In the genomic region with DNA sequence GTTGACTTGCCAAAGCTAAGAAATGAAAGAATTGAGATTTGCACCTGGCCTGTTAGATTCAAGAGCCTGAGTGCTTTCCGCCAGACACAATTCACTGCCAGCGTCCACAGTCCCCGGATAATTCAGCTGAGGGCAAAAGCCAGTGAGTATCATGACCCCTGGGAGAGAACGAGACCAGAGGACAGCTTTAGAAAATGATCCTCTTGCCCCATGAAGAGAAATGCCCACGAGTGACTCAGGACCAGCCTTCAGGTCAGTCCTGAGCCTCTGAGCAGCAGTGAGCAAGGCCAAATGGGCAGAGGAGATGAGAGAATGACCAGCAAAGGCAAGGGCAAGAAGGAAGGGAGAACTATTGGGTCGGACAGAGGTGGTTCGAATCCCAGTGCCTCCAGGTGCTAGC, we compare ENCODE assay signal across 23 cellular contexts.
"Had no signal": no experiment of that assay in that cellular context is flagged by ENCODE, and none has a peak within 500 bp of the region (broad histone marks: within the 10 kb centered on the region; RNA-seq: fewer than 3 reads in every experiment).

No MANE protein-coding gene starts in this region.

- H3K27ac Mint-ChIP-seq: effector memory CD8-positive, alpha-beta T cell; immature natural killer cell; naive thymus-derived CD8-positive, alpha-beta T cell; stimulated activated effector memory CD8-positive, alpha-beta T cell treated with anti-CD3 and anti-CD28 coated beads, Interleukin-12 subunit alpha, Interleukin-12 subunit beta, amount 100 ng/mL, for 72 hours; type B pancreatic cell had no signal

- H3K36me3 Mint-ChIP-seq: immature natural killer cell; naive thymus-derived CD8-positive, alpha-beta T cell; stimulated activated effector memory CD8-positive, alpha-beta T cell treated with anti-CD3 and anti-CD28 coated beads, Interleukin-12 subunit alpha, Interleukin-12 subunit beta, amount 100 ng/mL, for 72 hours; type B pancreatic cell had no signal

- H3K4me3 Mint-ChIP-seq: central memory CD8-positive, alpha-beta T cell; effector memory CD8-positive, alpha-beta T cell; immature natural killer cell; naive thymus-derived CD8-positive, alpha-beta T cell; neural crest cell; stimulated activated effector memory CD8-positive, alpha-beta T cell treated with anti-CD3 and anti-CD28 coated beads, Interleukin-12 subunit alpha, Interleukin-12 subunit beta, amount 100 ng/mL, for 72 hours; type B pancreatic cell had no signal

- H3K9me3 Mint-ChIP-seq: central memory CD8-positive, alpha-beta T cell; effector memory CD8-positive, alpha-beta T cell; immature natural killer cell; naive thymus-derived CD8-positive, alpha-beta T cell; neural crest cell; stimulated activated effector memory CD8-positive, alpha-beta T cell treated with anti-CD3 and anti-CD28 coated beads, Interleukin-12 subunit alpha, Interleukin-12 subunit beta, amount 100 ng/mL, for 72 hours; type B pancreatic cell had no signal

- H3K4me1 ChIP-seq: colonic mucosa, prostate gland, right atrium auricular region, testis, tibial artery had no signal

- H3K9me3 ChIP-seq: colonic mucosa, prostate gland, right atrium auricular region, testis, tibial artery had no signal

- ATAC-seq: effector memory CD8-positive, alpha-beta T cell; naive thymus-derived CD8-positive, alpha-beta T cell; sciatic nerve; stimulated activated effector memory CD8-positive, alpha-beta T cell treated with anti-CD3 and anti-CD28 coated beads, Interleukin-12 subunit alpha, Interleukin-12 subunit beta, amount 100 ng/mL, for 72 hours had no signal

- H3K36me3 ChIP-seq: colonic mucosa, prostate gland, right atrium auricular region, tibial artery had no signal

- H3K27ac ChIP-seq: colonic mucosa, prostate gland, right atrium auricular region, testis, tibial artery had no signal

- DNase-seq: colonic mucosa; dermis blood vessel endothelial cell; effector memory CD8-positive, alpha-beta T cell; erythroblast; hypothalamus; immature natural killer cell; mesendoderm; naive thymus-derived CD8-positive, alpha-beta T cell; stimulated activated CD4-positive, alpha-beta T cell treated with anti-CD3 and anti-CD28 coated beads, Interleukin-12 subunit alpha, Interleukin-12 subunit beta, amount 100 ng/mL, for 4 hours; stimulated activated CD4-positive, alpha-beta T cell treated with anti-CD3 and anti-CD28 coated beads, Interleukin-1b, Interleukin-23, amount 100 ng/mL, for 48 hours; stimulated activated CD4-positive, alpha-beta T cell treated with anti-CD3 and anti-CD28 coated beads, Interleukin-4, amount 100 ng/mL, for 24 hours; stimulated activated naive CD4-positive, alpha-beta T cell treated with Interleukin-2 at 50 U/mL for 16 hours; substantia nigra; testis; tibial artery had no signal

- H3K4me1 Mint-ChIP-seq: central memory CD8-positive, alpha-beta T cell; immature natural killer cell; naive thymus-derived CD8-positive, alpha-beta T cell; neural crest cell; stimulated activated effector memory CD8-positive, alpha-beta T cell treated with anti-CD3 and anti-CD28 coated beads, Interleukin-12 subunit alpha, Interleukin-12 subunit beta, amount 100 ng/mL, for 72 hours had no signal

- H3K4me2 ChIP-seq: smooth muscle cell had no signal

- H3K4me3 ChIP-seq: colonic mucosa, prostate gland, right atrium auricular region, smooth muscle cell, testis, tibial artery had no signal

- H3K27me3 ChIP-seq: colonic mucosa, right atrium auricular region, testis had no signal
